17 cellular contexts compared by ENCODE assay signal in the genomic region with DNA sequence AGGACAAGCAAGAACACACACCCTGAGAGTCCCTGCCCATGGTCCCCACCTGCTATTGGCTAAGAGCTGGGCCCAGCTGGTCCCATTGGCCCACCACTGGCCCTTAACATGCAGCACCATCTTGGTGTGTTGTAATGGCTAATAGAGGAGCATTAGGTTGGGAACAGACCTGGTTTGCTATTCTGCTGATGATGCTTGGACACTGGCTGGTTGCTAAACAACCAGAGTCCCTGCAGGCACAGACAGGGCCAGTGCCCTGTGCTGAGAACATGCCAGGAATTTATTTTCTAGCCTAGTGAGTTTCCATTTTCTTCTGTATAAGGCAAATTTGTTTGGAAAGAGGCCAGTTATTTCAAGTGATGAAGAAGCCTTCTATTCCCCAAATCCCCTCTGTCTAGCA. TPM values are rescaled to one million over a fixed set of nuclear protein-coding genes. Genes with fewer than 3 reads are reported as not detected.
A peak's percentile ranks its signal among the peaks of the same experiment; 100 is the strongest.
DNase-seq lines count a peak whose midpoint lies in the region; ATAC-seq, FAIRE-seq and TF ChIP-seq lines count a peak whose summit lies in the region.
"Had no signal": no experiment of that assay in that cellular context is flagged by ENCODE, and none has a peak within 500 bp of the region (broad histone marks: within the 10 kb centered on the region; RNA-seq: fewer than 3 reads in every experiment).

No MANE protein-coding gene starts in this region.

- no peak for ATAC-seq in body of pancreas
- ATAC-seq: A549 had no signal

- H3K36me3 ChIP-seq in esophagus muscularis mucosa (peaks cover 19 to 76% (median 44%) of the 10 kb centered on the region in 4 donors), body of pancreas (replicated peaks in 1 of 2; ENCODE audit: insufficient read depth in 1 of 2, low read depth in 2 of 2) (no peaks in the 10 kb centered on the region)

- FAIRE-seq in RCC 7860 (lab: Jason Lieb, UNC): no peak
- FAIRE-seq: A549 had no signal

- peak overlapping the region; percentile 55 to 85 (median 72) for H3K27ac ChIP-seq in esophagus muscularis mucosa (replicated peaks in 1 of 4)
- no peak overlapping the region for H3K27ac ChIP-seq in body of pancreas
- H3K27ac ChIP-seq: A549, SK-N-MC had no signal

- H3K9me3 Mint-ChIP-seq in CD14-positive monocyte (no peaks in the 10 kb centered on the region), osteocyte (ENCODE audit: unreplicated experiment) (no peaks in the 10 kb centered on the region), HFFc6 (no peaks in the 10 kb centered on the region)

- peak overlapping the region in 5 of 7 donors; percentile 4 to 69 (median 32) for H3K27ac Mint-ChIP-seq in CD14-positive monocyte
- peak overlapping the region; percentile 96 for H3K27ac Mint-ChIP-seq in osteocyte (ENCODE audit: unreplicated experiment)
- no peak overlapping the region for H3K27ac Mint-ChIP-seq in HFFc6

- H3K9me3 ChIP-seq in esophagus muscularis mucosa: no peaks in the 10 kb centered on the region
- no peaks in the 10 kb centered on the region for H3K9me3 ChIP-seq in body of pancreas
- H3K9me3 ChIP-seq: A549 had no signal

- H3K36me3 Mint-ChIP-seq in CD14-positive monocyte (peaks cover 68 to 77% of the 10 kb centered on the region in 2 donors), osteocyte (ENCODE audit: unreplicated experiment) (peaks cover 31% of the 10 kb centered on the region), HFFc6 (ENCODE audit: low read depth) (no peaks in the 10 kb centered on the region)

- TF ChIP-seq CTCF in CD14-positive monocyte (IDR thresholded peaks at IDR 0.05): no peak
- no peak for TF ChIP-seq CTCF in esophagus muscularis mucosa (IDR thresholded peaks at IDR 0.05)
- TF ChIP-seq CTCF in osteocyte (IDR thresholded peaks at IDR 0.05): no peak
- no peak for TF ChIP-seq CTCF in body of pancreas (IDR thresholded peaks at IDR 0.05)
- no peak for TF ChIP-seq CTCF in HFFc6 (IDR thresholded peaks at IDR 0.05)

- TF ChIP-seq EP300 in esophagus muscularis mucosa (IDR thresholded peaks at IDR 0.05): no peak

- H3K27me3 ChIP-seq in esophagus muscularis mucosa (no peaks in the 10 kb centered on the region), body of pancreas (no peaks in the 10 kb centered on the region)

- intact Hi-C loops in CD14-positive monocyte (cut with micrococcal nuclease) (loop anchor here in 1 of 2 donors (5.0 kb wide), 1 partner anchor 52 kb away; the partner anchor contains the start of gene IL6R), esophagus muscularis mucosa (cut with DNase I) (no loop called here), body of pancreas (cut with DNase I) (no loop called here)

- H3K4me1 ChIP-seq in esophagus muscularis mucosa: peaks cover 9 to 45% (median 33%) of the 10 kb centered on the region in 4 donors
- H3K4me1 ChIP-seq in body of pancreas: no peaks in the 10 kb centered on the region

- TF ChIP-seq POLR2A in esophagus muscularis mucosa (IDR thresholded peaks at IDR 0.05; ENCODE audit: low read depth): no peak
- no peak for TF ChIP-seq POLR2A in body of pancreas (IDR thresholded peaks at IDR 0.05)

- H3K4me3 ChIP-seq in esophagus muscularis mucosa: no peak overlapping the region
- H3K4me3 ChIP-seq in body of pancreas: no peak overlapping the region
- H3K4me3 ChIP-seq: A549, SK-N-MC had no signal

- DNase-seq in CD14-positive monocyte (ENCODE audit: low spot score) (no peak), M059J (ENCODE audit: low read depth) (peak; percentile 40), esophagus muscularis mucosa (ENCODE audit: extremely low spot score) (no peak), osteocyte (ENCODE audit: extremely low spot score, unreplicated experiment) (no peak), body of pancreas (no peak), HFFc6 (no peak), NCI-H1436 treated with DMSO at 0.1 percent for 48 hours (lab: John Stamatoyannopoulos, UW) (no peak), RCC 7860 (ENCODE audit: low spot score) (no peak)
- DNase-seq: H7, MV-4-11, NCI-H1417, NCI-H2081, NCI-H510A, NCI-H82, Right ventricle myocardium superior had no signal

- H3K4me3 Mint-ChIP-seq in CD14-positive monocyte: no peak overlapping the region
- no peak overlapping the region for H3K4me3 Mint-ChIP-seq in osteocyte (ENCODE audit: unreplicated experiment)
- H3K4me3 Mint-ChIP-seq in HFFc6: no peak overlapping the region

- H3K27me3 Mint-ChIP-seq in CD14-positive monocyte (ENCODE audit: low read depth in 3 of 3): no peaks in the 10 kb centered on the region
- no peaks in the 10 kb centered on the region for H3K27me3 Mint-ChIP-seq in osteocyte (ENCODE audit: unreplicated experiment)
- peaks cover 1% of the 10 kb centered on the region; the same call in 1 of the 2 replicates for H3K27me3 Mint-ChIP-seq in HFFc6 (ENCODE audit: insufficient read depth)

- peaks cover 52% of the 10 kb centered on the region for H3K4me1 Mint-ChIP-seq in CD14-positive monocyte
- peaks cover 46% of the 10 kb centered on the region for H3K4me1 Mint-ChIP-seq in osteocyte (ENCODE audit: unreplicated experiment)
- H3K4me1 Mint-ChIP-seq in HFFc6 (ENCODE audit: low read depth): peaks cover 19% of the 10 kb centered on the region

RNA-seq across cellular contexts. Expression of gene TDRD10, which starts 43.0 kb away (rescaled TPM):
- polyA plus RNA-seq in CD14-positive monocyte: not detected
- total RNA-seq in M059J (2014; rRNA removed; shearing (Covaris generic)): not detected in 2 replicates
- total RNA-seq in esophagus muscularis mucosa (1 to 10 TPM; 2.3 to 5.0 (median 4.3) TPM), osteocyte (not detected in 2 replicates), body of pancreas (1 to 10 TPM in 1 of 2 donors, under 1 TPM in 1; 0.52 to 2.6 TPM)
- not detected for total RNA-seq in HFFc6 (2021; fragmentation: NEBNext Ultra II Directional; extraction: Animal tissue kit (Norgen Biotek cat#: 25700))

RNA-seq across cellular contexts. Expression of gene SHE, which starts 43.2 kb away (rescaled TPM):
- not detected for polyA plus RNA-seq in CD14-positive monocyte
- total RNA-seq in M059J (2014; rRNA removed; shearing (Covaris generic)): not detected in 2 replicates
- total RNA-seq in esophagus muscularis mucosa: 10 to 100 TPM; 12.5 to 17.0 (median 12.6) TPM
- total RNA-seq in osteocyte: not detected in 2 replicates
- 1 to 10 TPM; 2.6 to 4.2 TPM for total RNA-seq in body of pancreas
- total RNA-seq in HFFc6 (2021; fragmentation: NEBNext Ultra II Directional; extraction: Animal tissue kit (Norgen Biotek cat#: 25700)): not detected

RNA-seq across cellular contexts. Expression of gene IL6R, which starts 53.9 kb away (rescaled TPM):
- polyA plus RNA-seq in CD14-positive monocyte: 10 to 100 TPM; 56.4 to 81.7 TPM
- total RNA-seq in M059J (2014; rRNA removed; shearing (Covaris generic)): 2.3 and 3.8 TPM in 2 replicates
- total RNA-seq in esophagus muscularis mucosa (10 to 100 TPM; 44.4 to 61.1 (median 54.9) TPM), osteocyte (10.4 and 12.4 TPM in 2 replicates), body of pancreas (10 to 100 TPM in 1 of 2 donors, 1 to 10 TPM in 1; 5.9 to 13.5 TPM)
- total RNA-seq in HFFc6 (2021; fragmentation: NEBNext Ultra II Directional; extraction: Animal tissue kit (Norgen Biotek cat#: 25700)): 1 to 10 TPM; 2.0 to 3.9 (median 2.3) TPM

Comparison
In these comparisons a context has a peak if more than half of its experiments do, and no peak if none do; other contexts are left out.
1. H3K27ac ChIP-seq: peak in esophagus muscularis mucosa (4 of 4); none in body of pancreas (0 of 4).